10 cellular contexts compared by ENCODE assay signal in the genomic region with DNA sequence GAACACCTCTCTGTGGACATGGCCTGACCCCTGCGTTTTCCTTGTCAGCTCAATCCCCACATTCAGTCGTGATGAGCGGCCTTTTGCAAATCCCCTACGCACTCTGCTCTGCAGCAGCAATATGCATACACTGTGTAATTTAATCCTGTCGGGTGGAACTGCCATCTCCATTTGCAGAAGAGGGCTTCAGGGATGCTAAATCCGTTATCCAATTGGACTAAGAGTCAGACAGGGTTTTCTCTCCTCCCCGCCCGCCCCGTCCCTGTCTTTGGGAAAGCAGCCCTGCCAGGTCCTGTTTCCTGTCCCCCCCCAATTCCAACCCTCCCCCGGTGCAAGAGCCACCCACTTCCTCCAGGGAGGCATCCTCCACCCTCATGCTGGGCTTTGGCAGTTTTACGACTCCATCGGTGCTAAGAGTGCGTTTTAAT. TPM values are rescaled to one million over a fixed set of nuclear protein-coding genes. Genes with fewer than 3 reads are reported as not detected.
DNase-seq lines count a peak whose midpoint lies in the region; ATAC-seq and TF ChIP-seq lines count a peak whose summit lies in the region.
"Had no signal": no experiment of that assay in that cellular context is flagged by ENCODE, and none has a peak within 500 bp of the region (broad histone marks: within the 10 kb centered on the region; RNA-seq: fewer than 3 reads in every experiment).

No MANE protein-coding gene starts in this region.

- H3K9ac ChIP-seq in skeletal muscle satellite cell (ENCODE audit: low read depth, low read length) = no peak overlapping the region

- H3K36me3 Mint-ChIP-seq in WTC11 = no peaks in the 10 kb centered on the region

- H3K4me2 ChIP-seq in skeletal muscle satellite cell (ENCODE audit: low read length) = peak overlapping the region; percentile 51

- ATAC-seq in WTC11 (peak; percentile 26; the same call in 1 of the 2 replicates), left cardiac atrium (peak; percentile 28 to 72), HG03045 (IDR thresholded peaks at IDR 0.05; ENCODE audit: unreplicated experiment) (no peak)

- CTCF ChIA-PET in HEK293T (lab: Yijun Ruan, JAX) = no interaction called here
- CTCF ChIA-PET in WTC11 (lab: Charles Lee) = interaction anchor here (1.1 to 1.3 kb wide), 2 partner anchors 10 to 218 kb away, joined by 4 to 6 read pairs; no protein-coding TSS in a partner anchor

- H3K4me3 Mint-ChIP-seq in WTC11 = no peak overlapping the region

- H3K4me3 ChIP-seq in skeletal muscle satellite cell (ENCODE audit: low read length) = no peak overlapping the region

- no peaks in the 10 kb centered on the region for H3K9me3 ChIP-seq in skeletal muscle satellite cell (replicated peaks; ENCODE audit: low read length)

- H3K36me3 ChIP-seq in skeletal muscle satellite cell (ENCODE audit: insufficient read depth, low read length) = no peaks in the 10 kb centered on the region

- no peaks in the 10 kb centered on the region for H3K9me3 Mint-ChIP-seq in WTC11

- DNase-seq in HEK293T (ENCODE audit: extremely low spot score) (peak; percentile 34), WTC11 (ENCODE audit: low spot score) (no peak), left cardiac atrium (no peak), NAMALWA (ENCODE audit: low spot score) (no peak), cerebellum (ENCODE audit: low spot score) (no peak)
- DNase-seq: activated T-cell treated with anti-CD3 and anti-CD28 coated beads, Interleukin-2, amount 50 U/mL, for 1 hour; NCI-H226; SIG-M5 had no signal

- peaks cover 10% of the 10 kb centered on the region for H3K4me1 Mint-ChIP-seq in WTC11

- intact Hi-C loops in left cardiac atrium (cut with DNase I) = loop anchor here in 1 of 2 donors (5.0 to 10.0 kb wide), 2 partner anchors 52 to 179 kb away; a partner anchor contains a TSS

- H3K4me1 ChIP-seq in skeletal muscle satellite cell (ENCODE audit: control insufficient read depth, insufficient read depth, low read length) = peaks cover 13% of the 10 kb centered on the region

- H3K27ac Mint-ChIP-seq in WTC11 = no peak overlapping the region

- no peaks in the 10 kb centered on the region for H3K27me3 ChIP-seq in skeletal muscle satellite cell (ENCODE audit: control insufficient read depth, insufficient read depth, low read length)

- H3K27me3 Mint-ChIP-seq in WTC11 (ENCODE audit: low read depth) = no peaks in the 10 kb centered on the region

- POLR2A ChIA-PET in HEK293T (lab: Yijun Ruan, JAX) = no interaction called here
- POLR2A ChIA-PET in WTC11 (lab: Charles Lee) = no interaction called here

- TF ChIP-seq CTCF in WTC11 (IDR thresholded peaks at IDR 0.05) = no peak

TF ChIP-seq in HEK293T, 16 proteins besides CTCF, POLR2A, EP300 and RAD21:
- TF ChIP-seq ZNF384 (IDR thresholded peaks at IDR 0.05) (no peak), LEF1 (IDR thresholded peaks at IDR 0.05; ENCODE audit: borderline replicate concordance) (no peak), FOXM1 (IDR thresholded peaks at IDR 0.05; ENCODE audit: borderline replicate concordance) (no peak), ARNT (IDR thresholded peaks at IDR 0.05) (no peak), NFRKB (IDR thresholded peaks at IDR 0.05) (no peak), HDGF (IDR thresholded peaks at IDR 0.05; ENCODE audit: borderline replicate concordance) (no peak), FOXK2 (IDR thresholded peaks at IDR 0.05) (no peak), TARDBP (IDR thresholded peaks at IDR 0.05) (no peak), BHLHE40 (IDR thresholded peaks at IDR 0.05; ENCODE audit: borderline replicate concordance) (no peak), CTBP1 (IDR thresholded peaks at IDR 0.05; ENCODE audit: borderline replicate concordance) (no peak), L3MBTL2 (conservative IDR thresholded peaks at IDR 0.05) (no peak), FOXA1 (IDR thresholded peaks at IDR 0.05) (no peak), SUZ12 (IDR thresholded peaks at IDR 0.05) (no peak), ELF4 (IDR thresholded peaks at IDR 0.05) (no peak), SP1 (IDR thresholded peaks at IDR 0.05) (no peak)
- TF ChIP-seq, protein P1, sequence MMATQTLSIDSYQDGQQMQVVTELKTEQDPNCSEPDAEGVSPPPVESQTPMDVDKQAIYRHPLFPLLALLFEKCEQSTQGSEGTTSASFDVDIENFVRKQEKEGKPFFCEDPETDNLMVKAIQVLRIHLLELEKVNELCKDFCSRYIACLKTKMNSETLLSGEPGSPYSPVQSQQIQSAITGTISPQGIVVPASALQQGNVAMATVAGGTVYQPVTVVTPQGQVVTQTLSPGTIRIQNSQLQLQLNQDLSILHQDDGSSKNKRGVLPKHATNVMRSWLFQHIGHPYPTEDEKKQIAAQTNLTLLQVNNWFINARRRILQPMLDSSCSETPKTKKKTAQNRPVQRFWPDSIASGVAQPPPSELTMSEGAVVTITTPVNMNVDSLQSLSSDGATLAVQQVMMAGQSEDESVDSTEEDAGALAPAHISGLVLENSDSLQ (IDR thresholded peaks at IDR 0.05) = no peak

TF ChIP-seq in WTC11, 78 proteins besides CTCF, POLR2A, EP300 and RAD21:
- TF ChIP-seq RORB (CRISPR knock-in tag; IDR thresholded peaks at IDR 0.05) = no peak
- TF ChIP-seq, protein P2, sequence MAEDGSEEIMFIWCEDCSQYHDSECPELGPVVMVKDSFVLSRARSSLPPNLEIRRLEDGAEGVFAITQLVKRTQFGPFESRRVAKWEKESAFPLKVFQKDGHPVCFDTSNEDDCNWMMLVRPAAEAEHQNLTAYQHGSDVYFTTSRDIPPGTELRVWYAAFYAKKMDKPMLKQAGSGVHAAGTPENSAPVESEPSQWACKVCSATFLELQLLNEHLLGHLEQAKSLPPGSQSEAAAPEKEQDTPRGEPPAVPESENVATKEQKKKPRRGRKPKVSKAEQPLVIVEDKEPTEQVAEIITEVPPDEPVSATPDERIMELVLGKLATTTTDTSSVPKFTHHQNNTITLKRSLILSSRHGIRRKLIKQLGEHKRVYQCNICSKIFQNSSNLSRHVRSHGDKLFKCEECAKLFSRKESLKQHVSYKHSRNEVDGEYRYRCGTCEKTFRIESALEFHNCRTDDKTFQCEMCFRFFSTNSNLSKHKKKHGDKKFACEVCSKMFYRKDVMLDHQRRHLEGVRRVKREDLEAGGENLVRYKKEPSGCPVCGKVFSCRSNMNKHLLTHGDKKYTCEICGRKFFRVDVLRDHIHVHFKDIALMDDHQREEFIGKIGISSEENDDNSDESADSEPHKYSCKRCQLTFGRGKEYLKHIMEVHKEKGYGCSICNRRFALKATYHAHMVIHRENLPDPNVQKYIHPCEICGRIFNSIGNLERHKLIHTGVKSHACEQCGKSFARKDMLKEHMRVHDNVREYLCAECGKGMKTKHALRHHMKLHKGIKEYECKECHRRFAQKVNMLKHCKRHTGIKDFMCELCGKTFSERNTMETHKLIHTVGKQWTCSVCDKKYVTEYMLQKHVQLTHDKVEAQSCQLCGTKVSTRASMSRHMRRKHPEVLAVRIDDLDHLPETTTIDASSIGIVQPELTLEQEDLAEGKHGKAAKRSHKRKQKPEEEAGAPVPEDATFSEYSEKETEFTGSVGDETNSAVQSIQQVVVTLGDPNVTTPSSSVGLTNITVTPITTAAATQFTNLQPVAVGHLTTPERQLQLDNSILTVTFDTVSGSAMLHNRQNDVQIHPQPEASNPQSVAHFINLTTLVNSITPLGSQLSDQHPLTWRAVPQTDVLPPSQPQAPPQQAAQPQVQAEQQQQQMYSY (CRISPR knock-in tag; IDR thresholded peaks at IDR 0.05) = 0 out of 2 replicates have a peak, but pooled peaks have one; percentile 24

RNA-seq across cellular contexts. Expression of a gene that starts 53.6 kb away (rescaled TPM):
- total RNA-seq in WTC11 (2021) (14.3 to 15.6 TPM (median 14.5 TPM) in 3 replicates), left cardiac atrium (10 to 100 TPM; 13.4 to 18.2 TPM), cerebellum (61.2 TPM)
- total RNA-seq in skeletal muscle satellite cell (2012; rRNA removed) = 43.7 and 51.2 TPM in 2 replicates
